In genomic region chr2:27050281-27050995, GRCh38 we compare ENCODE assay signal across 7 cellular contexts.
A peak's percentile ranks its signal among the peaks of the same experiment; 100 is the strongest.
DNase-seq lines count a peak whose midpoint lies in the region; ATAC-seq and TF ChIP-seq lines count a peak whose summit lies in the region.

No MANE protein-coding gene starts in this region.

- peak overlapping the region; percentile 92 for H3K4me3 ChIP-seq in astrocyte of the cerebellum (ENCODE audit: low read depth, low read length)
- H3K4me3 ChIP-seq in retinal pigment epithelial cell (ENCODE audit: low read length) = peak overlapping the region; percentile 88

- ATAC-seq in GM18502 (IDR thresholded peaks at IDR 0.05; ENCODE audit: poor library complexity, unreplicated experiment) (peak; percentile 54), HG02943 (IDR thresholded peaks at IDR 0.05; ENCODE audit: low read depth, unreplicated experiment) (peak; percentile 50)

- in situ Hi-C loops in astrocyte of the cerebellum (cut with HindIII; ENCODE audit: low sequenced_read_pairs) = no loop called here

- DNase-seq in NCI-H187 treated with DMSO at 0.1 percent for 48 hours (lab: John Stamatoyannopoulos, UW) = peak; percentile 85
- DNase-seq in T-helper 22 cell (ENCODE audit: low read depth) = peak; percentile 79
- peak; percentile 79 for DNase-seq in astrocyte of the cerebellum (ENCODE audit: low read depth)
- DNase-seq in hippocampal formation (lab: John Stamatoyannopoulos, UW) = peak; percentile 86 to 90
- DNase-seq in retinal pigment epithelial cell (ENCODE audit: low read depth) = peak; percentile 78

- TF ChIP-seq CTCF in astrocyte of the cerebellum (IDR thresholded peaks at IDR 0.05; ENCODE audit: low read depth, low read length, missing control alignments) (peak; percentile 41), retinal pigment epithelial cell (conservative IDR thresholded peaks at IDR 0.05; ENCODE audit: low read depth, low read length) (peak; percentile 16)

Comparison
In these comparisons a context has a peak if more than half of its experiments do, and no peak if none do; other contexts are left out.
1. Peak in every context shown above with its lines: DNase-seq, ATAC-seq and H3K4me3 ChIP-seq.